In genomic region chr2:127701193-127701650, GRCh38 we compare ENCODE assay signal across 8 cellular contexts. TPM values are rescaled to one million over a fixed set of nuclear protein-coding genes. Genes with fewer than 3 reads are reported as not detected.
DNase-seq lines count a peak whose midpoint lies in the region; ATAC-seq and TF ChIP-seq lines count a peak whose summit lies in the region.

Gene SFT2D3, plus strand, starts transcription at chr2:127701497. Its CDS starts 32 bp downstream, at chr2:127701529.

- POLR2A ChIA-PET in CD4-positive, alpha-beta T cell (lab: Charles Lee): interaction anchor here (0.7 to 2.5 kb wide), 27 partner anchors 9 to 620 kb away, joined by 3 to 31 read pairs (median 5); partner anchors contain the start of genes ERCC3, IWS1, LIMS2 and POLR2D

- intact Hi-C loops in CD4-positive, alpha-beta T cell (cut with DNase I, micrococcal nuclease): loop anchor here (2.0 to 5.0 kb wide), 8 partner anchors 59 to 391 kb away; partner anchors contain the start of genes IWS1 (in 2 of the 2), WDR33 (in 2 of the 2), POLR2D (in 1 of the 2) and SAP130 (in 1 of the 2)
- intact Hi-C loops in lower leg skin (cut with DNase I; ENCODE audit: low total_unique reads): no loop called here

- H3K27me3 ChIP-seq in CD4-positive, alpha-beta T cell (ENCODE audit: control insufficient read depth, insufficient read depth, low read length): no peaks in the 10 kb centered on the region

- peak within 1 kb of the TSS; percentile 82 for H3K27ac ChIP-seq in CD4-positive, alpha-beta T cell (ENCODE audit: low read depth, low read length)

- H3K4me3 ChIP-seq in lower leg skin (ENCODE audit: low read depth, poor library complexity, severe bottlenecking): peak within 1 kb of the TSS; percentile 58

- TF ChIP-seq POLR2A in lower leg skin (IDR thresholded peaks at IDR 0.05): peak in 1 of 2 donors; percentile 71

- peaks cover 33% of the 10 kb centered on the region for H3K36me3 Mint-ChIP-seq in CD4-positive, alpha-beta T cell (ENCODE audit: low read depth)

- WGBS in lower leg skin, 2 donors: 0% methylated on average over 26 to 40 of the region's 44 CpGs

- peak; percentile 82 to 90 (median 87) for DNase-seq in CD4-positive, alpha-beta T cell
- DNase-seq in NCI-H748 treated with DMSO at 0.1 percent for 48 hours (lab: John Stamatoyannopoulos, UW): peak; percentile 70
- peak; percentile 85 to 86 for DNase-seq in activated CD4-positive, alpha-beta T cell treated with anti-CD3 and anti-CD28 coated beads, Interleukin-2, amount 50 U/mL, for 4 hours
- peak; percentile 87 to 94 for DNase-seq in dermis microvascular lymphatic vessel endothelial cell (ENCODE audit: low read depth in 2 of 2)
- peak; percentile 90 to 98 for DNase-seq in lower leg skin (ENCODE audit: low spot score in 2 of 2)
- peak; percentile 91 for DNase-seq in stimulated activated CD4-positive, alpha-beta T cell treated with anti-CD3 and anti-CD28 coated beads, Interleukin-4, amount 100 ng/mL, for 24 hours

- H3K9me3 Mint-ChIP-seq in CD4-positive, alpha-beta T cell: no peaks in the 10 kb centered on the region

- H3K4me1 Mint-ChIP-seq in CD4-positive, alpha-beta T cell (ENCODE audit: low read depth): peaks cover 50% of the 10 kb centered on the region

- peak; percentile 73 for ATAC-seq in CD4-positive, alpha-beta T cell (ENCODE audit: poor library complexity)
- ATAC-seq in GM19452 (IDR thresholded peaks at IDR 0.05; ENCODE audit: unreplicated experiment) (peak; percentile 61), HG03571 (IDR thresholded peaks at IDR 0.05; ENCODE audit: unreplicated experiment) (peak; percentile 67)

- no peak for TF ChIP-seq CTCF in CD4-positive, alpha-beta T cell (IDR thresholded peaks at IDR 0.05)
- no peak for TF ChIP-seq CTCF in lower leg skin (IDR thresholded peaks at IDR 0.05)

- H3K27ac Mint-ChIP-seq in CD4-positive, alpha-beta T cell: peak within 1 kb of the TSS; percentile 99

- no peaks in the 10 kb centered on the region for H3K27me3 Mint-ChIP-seq in CD4-positive, alpha-beta T cell

- no peaks in the 10 kb centered on the region for H3K9me3 ChIP-seq in CD4-positive, alpha-beta T cell (ENCODE audit: control insufficient read depth, low read length)

- CTCF ChIA-PET in CD4-positive, alpha-beta T cell (lab: Charles Lee): interaction anchor here (1.0 kb wide), 1 partner anchor 390 kb away, joined by 3 read pairs; the partner anchor contains the start of gene UGGT1

- H3K4me3 Mint-ChIP-seq in CD4-positive, alpha-beta T cell: peak within 1 kb of the TSS; percentile 97

RNA-seq across cellular contexts. Expression of gene SFT2D3, which starts in this region (rescaled TPM):
- 1 to 10 TPM; 8.5 to 8.9 TPM for total RNA-seq in CD4-positive, alpha-beta T cell
- total RNA-seq in dermis microvascular lymphatic vessel endothelial cell (3.5 and 4.9 TPM in 2 replicates), lower leg skin (10 to 100 TPM in 3 of 4 donors, 1 to 10 TPM in 1; 9.7 to 16.3 (median 13.7) TPM)

Comparison
In these comparisons a context has a peak if more than half of its experiments do, and no peak if none do; other contexts are left out.
1. Peak in every context shown above with its lines: DNase-seq, ATAC-seq, H3K4me3 ChIP-seq and H3K27ac ChIP-seq.